Comparison of ENCODE assay signal across 28 cellular contexts in genomic region chr17:73879987-73880386, GRCh38.
DNase-seq lines count a peak whose midpoint lies in the region; ATAC-seq, FAIRE-seq and TF ChIP-seq lines count a peak whose summit lies in the region.
"Had no signal": no experiment of that assay in that cellular context is flagged by ENCODE, and none has a peak within 500 bp of the region (broad histone marks: within the 10 kb centered on the region; RNA-seq: fewer than 3 reads in every experiment).

No MANE protein-coding gene starts in this region.

- H3K9me3 Mint-ChIP-seq in activated T-cell treated with anti-CD3 and anti-CD28 coated beads, Interleukin-2, amount 50 U/mL, for 4 hours: no peaks in the 10 kb centered on the region
- H3K9me3 Mint-ChIP-seq: CD4-positive, alpha-beta T cell; T-helper 2 cell treated with Interferon-gamma antibody and Interleukin-4, amounts not matched to agents 5 μg/mL and 100 μg/mL, for 36 hours had no signal

- in situ Hi-C loops in HepG2 (cut with HindIII; ENCODE audit: extremely low pct_ligation_motif_present, low pct_unique_long_range_greater_than_20kb): no loop called here

- no peak overlapping the region for H3K4me2 ChIP-seq in HepG2 (ENCODE audit: low read depth, low read length)
- H3K4me2 ChIP-seq: BLaER1 treated with 17β-estradiol and CSF1 and Interleukin-3, amounts not matched to agents 10 nM and 100 nM had no signal

- no peak for TF ChIP-seq RAD21 in HepG2 (CRISPR knock-in tag; IDR thresholded peaks at IDR 0.05)

- H3K4me3 Mint-ChIP-seq in activated T-cell treated with anti-CD3 and anti-CD28 coated beads, Interleukin-2, amount 50 U/mL, for 4 hours: no peak overlapping the region
- H3K4me3 Mint-ChIP-seq: CD4-positive, alpha-beta T cell; IgD-negative memory B cell; T-helper 2 cell treated with Interferon-gamma antibody and Interleukin-4, amounts not matched to agents 5 μg/mL and 100 μg/mL, for 36 hours had no signal

- no TSS peak for BruUV-seq in HepG2 (replicated peaks; lab: Mats Ljungman, UMichigan)

- H3K27me3 Mint-ChIP-seq in activated T-cell treated with anti-CD3 and anti-CD28 coated beads, Interleukin-2, amount 50 U/mL, for 4 hours (ENCODE audit: low read depth): peaks cover 2% of the 10 kb centered on the region
- H3K27me3 Mint-ChIP-seq: CD4-positive, alpha-beta T cell had no signal

- ATAC-seq in HepG2 (no peak), right lobe of liver (no peak), HG03571 (IDR thresholded peaks at IDR 0.05; ENCODE audit: unreplicated experiment) (no peak)
- no peak for ATAC-seq in activated T-cell treated with anti-CD3 and anti-CD28 coated beads, Interleukin-2, amount 50 U/mL, for 4 hours
- ATAC-seq: HCT116 had no signal

- 29% methylated on average over 3 of the region's 5 CpGs for WGBS in HepG2 (ENCODE audit: low lambda C conversion rate)
- 65% methylated on average over 2 of the region's 5 CpGs for WGBS in right lobe of liver (ENCODE audit: insufficient coverage, low coverage, low lambda C conversion rate, missing lambda C conversion rate)

- H3K36me3 ChIP-seq in HepG2 (replicated peaks in 1 of 2; ENCODE audit: control insufficient read depth in 1 of 2, insufficient read depth in 2 of 2, low read length in 2 of 2): no peaks in the 10 kb centered on the region
- H3K36me3 ChIP-seq in right lobe of liver: no peaks in the 10 kb centered on the region
- H3K36me3 ChIP-seq: BLaER1 treated with 17β-estradiol and CSF1 and Interleukin-3, amounts not matched to agents 10 nM and 100 nM; Peyer's patch; SJSA1 had no signal

- H4K20me1 ChIP-seq in HepG2 (ENCODE audit: insufficient read depth, low read length): no peaks in the 10 kb centered on the region
- H4K20me1 ChIP-seq: BLaER1 treated with 17β-estradiol and CSF1 and Interleukin-3, amounts not matched to agents 10 nM and 100 nM had no signal

- H3K27ac ChIP-seq in HepG2 (ENCODE audit: extremely low read length, insufficient read depth, low read length) (no peak overlapping the region), right lobe of liver (no peak overlapping the region)
- H3K27ac ChIP-seq: BLaER1 treated with 17β-estradiol and CSF1 and Interleukin-3, amounts not matched to agents 10 nM and 100 nM; Peyer's patch; SJSA1 had no signal

- H3K36me3 Mint-ChIP-seq in activated T-cell treated with anti-CD3 and anti-CD28 coated beads, Interleukin-2, amount 50 U/mL, for 4 hours (ENCODE audit: insufficient read depth): no peaks in the 10 kb centered on the region
- H3K36me3 Mint-ChIP-seq: IgD-negative memory B cell had no signal

- H3K9me3 ChIP-seq in HepG2 (ENCODE audit: low read length): no peaks in the 10 kb centered on the region
- H3K9me3 ChIP-seq in right lobe of liver: no peaks in the 10 kb centered on the region
- H3K9me3 ChIP-seq: BLaER1 treated with 17β-estradiol and CSF1 and Interleukin-3, amounts not matched to agents 10 nM and 100 nM; Peyer's patch; SJSA1 had no signal

- POLR2A ChIA-PET in HepG2 (lab: Yijun Ruan, JAX): no interaction called here

- no peaks in the 10 kb centered on the region for H3K4me1 Mint-ChIP-seq in activated T-cell treated with anti-CD3 and anti-CD28 coated beads, Interleukin-2, amount 50 U/mL, for 4 hours (ENCODE audit: low read depth)

- H3K79me2 ChIP-seq in HepG2 (ENCODE audit: insufficient read depth, low read length): no peaks in the 10 kb centered on the region

- H3K4me1 ChIP-seq in HepG2 (ENCODE audit: insufficient read depth, low read length) (peaks cover 8% of the 10 kb centered on the region; the same call in 1 of the 2 replicates), right lobe of liver (no peaks in the 10 kb centered on the region)
- H3K4me1 ChIP-seq: Peyer's patch, SJSA1 had no signal

- CTCF ChIA-PET in HepG2 (lab: Yijun Ruan, JAX; ENCODE audit: low intra/inter-chr PET ratio, low total read pairs): no interaction called here

- FAIRE-seq in HepG2 (lab: Jason Lieb, UNC): no peak
- FAIRE-seq: GM12891, GM19239, H1 had no signal

- DNase-seq in NCI-H1417 (lab: John Stamatoyannopoulos, UW): peak in 2 of 3 experiments; percentile 3 to 52
- DNase-seq in NCI-H1417 treated with DMSO at 0.1 percent for 48 hours (lab: John Stamatoyannopoulos, UW): no peak
- no peak for DNase-seq in HepG2 (ENCODE audit: low spot score)
- no peak for DNase-seq in right lobe of liver
- peak; percentile 44 to 55 for DNase-seq in SHP77 (lab: John Stamatoyannopoulos, UW)
- DNase-seq in activated T-cell treated with anti-CD3 and anti-CD28 coated beads, Interleukin-2, amount 50 U/mL, for 4 hours: no peak
- DNase-seq: CD4-positive, alpha-beta T cell; COR-L47; DMS79; EL; GF-D8; NCI-H1048; NCI-H1436; NCI-H2029; NCI-H345; NCI-H510A treated with DMSO at 0.1 percent for 48 hours; OCI-M1; Peyer's patch; T-helper 1 cell had no signal

- TF ChIP-seq EP300 in HepG2 (IDR thresholded peaks at IDR 0.05; ENCODE audit: low read depth in 2 of 2, low read length in 2 of 2) (no peak), HepG2 (CRISPR knock-in tag; IDR thresholded peaks at IDR 0.05; ENCODE audit: borderline replicate concordance) (no peak)

- H3K4me3 ChIP-seq in HepG2 (replicated peaks in 1 of 3; ENCODE audit: insufficient read depth in 1 of 3, low read depth in 2 of 3, low read length in 3 of 3): no peak overlapping the region
- H3K4me3 ChIP-seq in right lobe of liver: no peak overlapping the region
- H3K4me3 ChIP-seq: BLaER1 treated with 17β-estradiol and CSF1 and Interleukin-3, amounts not matched to agents 10 nM and 100 nM; Peyer's patch; SJSA1 had no signal

- TF ChIP-seq POLR2A in HepG2 (IDR thresholded peaks at IDR 0.05; ENCODE audit: insufficient read depth in 1 of 2, low read depth in 2 of 2, low read length in 2 of 2) (no peak), right lobe of liver (IDR thresholded peaks at IDR 0.05) (no peak)

- H3K27me3 ChIP-seq in HepG2 (ENCODE audit: control insufficient read depth in 1 of 2, insufficient read depth in 2 of 2, low read length in 2 of 2) (peaks cover 10 to 40% of the 10 kb centered on the region in 2 experiments; a peak in 4 of 5 replicates), right lobe of liver (no peaks in the 10 kb centered on the region)
- H3K27me3 ChIP-seq: BLaER1 treated with 17β-estradiol and CSF1 and Interleukin-3, amounts not matched to agents 10 nM and 100 nM; Peyer's patch had no signal

- H3K9ac ChIP-seq in HepG2 (ENCODE audit: insufficient read depth, low read depth, low read length): no peak overlapping the region
- H3K9ac ChIP-seq: BLaER1 treated with 17β-estradiol and CSF1 and Interleukin-3, amounts not matched to agents 10 nM and 100 nM had no signal

- TF ChIP-seq CTCF in HepG2 (CRISPR knock-in tag; IDR thresholded peaks at IDR 0.05): no peak
- TF ChIP-seq CTCF in right lobe of liver (IDR thresholded peaks at IDR 0.05): no peak

- no peak overlapping the region for H2AFZ ChIP-seq in HepG2 (ENCODE audit: low read length)

- intact Hi-C loops in HepG2 (cut with micrococcal nuclease; ENCODE audit: unreplicated experiment) (no loop called here), right lobe of liver (cut with DNase I) (no loop called here)

TF ChIP-seq in HepG2, 621 proteins besides CTCF, POLR2A, EP300 and RAD21:
- TF ChIP-seq PAF1 (CRISPR knock-in tag; IDR thresholded peaks at IDR 0.05): no peak
- TF ChIP-seq ZNF629 (CRISPR knock-in tag; conservative IDR thresholded peaks at IDR 0.05): peak; percentile 58

Comparison
In these comparisons a context has a peak if more than half of its experiments do, and no peak if none do; other contexts are left out.
1. DNase-seq: peak in NCI-H1417 (2 of 3) and SHP77 (2 of 2); none in NCI-H1417 treated with DMSO at 0.1 percent for 48 hours (single experiment), HepG2 (single experiment), right lobe of liver (0 of 3) and activated T-cell treated with anti-CD3 and anti-CD28 coated beads, Interleukin-2, amount 50 U/mL, for 4 hours (single experiment).